In the genomic region with DNA sequence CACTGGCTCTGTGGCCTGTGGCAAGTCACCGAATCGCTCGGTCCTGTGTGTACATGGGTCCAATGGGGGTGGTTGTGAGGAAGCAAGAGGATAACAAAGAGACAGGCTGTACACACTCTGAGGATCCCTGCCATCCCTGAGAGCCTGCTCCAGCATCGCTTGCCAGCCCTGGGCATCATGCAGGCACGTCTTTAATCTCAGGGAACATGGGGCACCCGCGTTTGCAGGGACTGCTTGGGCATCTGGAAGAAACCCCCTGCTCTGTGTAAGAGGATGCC, we compare ENCODE assay signal across 1 cellular context.
TF ChIP-seq lines count a peak whose summit lies in the region.

No MANE protein-coding gene starts in this region.

TF ChIP-seq in IMR-90, 13 proteins besides CTCF, POLR2A, EP300 and RAD21:
- TF ChIP-seq BHLHE40 (IDR thresholded peaks at IDR 0.05; ENCODE audit: low read depth, low read length): no peak
- TF ChIP-seq RCOR1 (IDR thresholded peaks at IDR 0.05; ENCODE audit: insufficient replicate concordance, low read length): no peak
- TF ChIP-seq, protein P1, sequence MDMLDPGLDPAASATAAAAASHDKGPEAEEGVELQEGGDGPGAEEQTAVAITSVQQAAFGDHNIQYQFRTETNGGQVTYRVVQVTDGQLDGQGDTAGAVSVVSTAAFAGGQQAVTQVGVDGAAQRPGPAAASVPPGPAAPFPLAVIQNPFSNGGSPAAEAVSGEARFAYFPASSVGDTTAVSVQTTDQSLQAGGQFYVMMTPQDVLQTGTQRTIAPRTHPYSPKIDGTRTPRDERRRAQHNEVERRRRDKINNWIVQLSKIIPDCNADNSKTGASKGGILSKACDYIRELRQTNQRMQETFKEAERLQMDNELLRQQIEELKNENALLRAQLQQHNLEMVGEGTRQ (IDR thresholded peaks at IDR 0.05; ENCODE audit: low read depth, low read length): no peak
- no peak for TF ChIP-seq MXI1 (IDR thresholded peaks at IDR 0.05; ENCODE audit: borderline replicate concordance, low read depth, low read length)
